Comparison of ENCODE assay signal across 8 cellular contexts in genomic region chr2:70190086-70190412, GRCh38. TPM values are rescaled to one million over a fixed set of nuclear protein-coding genes. Genes with fewer than 3 reads are reported as not detected.
DNase-seq lines count a peak whose midpoint lies in the region; ATAC-seq and TF ChIP-seq lines count a peak whose summit lies in the region.

No MANE protein-coding gene starts in this region.

- no peak overlapping the region for H3K4ac ChIP-seq in mesenchymal stem cell (ENCODE audit: low read depth in 1 of 2, low read length in 2 of 2)

- no peak overlapping the region for H2BK12ac ChIP-seq in mesenchymal stem cell (ENCODE audit: low read length in 2 of 2)

- TF ChIP-seq EP300 in SK-N-SH (IDR thresholded peaks at IDR 0.05; ENCODE audit: borderline replicate concordance in 1 of 2, low read depth in 1 of 2, low read length in 1 of 2): no peak

- H2AFZ ChIP-seq in SK-N-SH (ENCODE audit: low read depth) (peak overlapping the region; percentile 82), mesenchymal stem cell (ENCODE audit: low read depth, low read length) (no peak overlapping the region)

- H3K4me1 ChIP-seq in SK-N-SH (ENCODE audit: control insufficient read depth in 1 of 2, insufficient read depth in 2 of 2, low read depth in 1 of 2, low read length in 1 of 2): no peaks in the 10 kb centered on the region
- H3K4me1 ChIP-seq in mesenchymal stem cell (ENCODE audit: control insufficient read depth, insufficient read depth, low read depth, low read length): peaks cover 1% of the 10 kb centered on the region
- peaks cover 0 to 13% (median 4%) of the 10 kb centered on the region in 5 donors for H3K4me1 ChIP-seq in subcutaneous abdominal adipose tissue (ENCODE audit: control insufficient read depth in 5 of 5, insufficient read depth in 5 of 5, low read length in 5 of 5)

- H2AK5ac ChIP-seq in mesenchymal stem cell (ENCODE audit: low read length, severe bottlenecking): no peak overlapping the region

- H3K36me3 ChIP-seq in SK-N-SH (replicated peaks in 1 of 2; ENCODE audit: control insufficient read depth in 1 of 2, insufficient read depth in 2 of 2, low read length in 1 of 2): peaks cover 0 to 6% of the 10 kb centered on the region in 2 experiments
- H3K36me3 ChIP-seq in mesenchymal stem cell (ENCODE audit: control insufficient read depth in 1 of 2, insufficient read depth in 2 of 2, low read depth in 1 of 2, low read length in 2 of 2): no peaks in the 10 kb centered on the region
- H3K36me3 ChIP-seq in subcutaneous abdominal adipose tissue (ENCODE audit: control insufficient read depth in 5 of 5, insufficient read depth in 5 of 5, low read length in 5 of 5): no peaks in the 10 kb centered on the region

- CTCF ChIA-PET in SK-N-SH (lab: Yijun Ruan, JAX): no interaction called here

- H3K27me3 ChIP-seq in SK-N-SH (ENCODE audit: insufficient read depth) (no peaks in the 10 kb centered on the region), mesenchymal stem cell (ENCODE audit: control insufficient read depth in 1 of 2, insufficient read depth in 1 of 2, low read length in 2 of 2) (no peaks in the 10 kb centered on the region), subcutaneous abdominal adipose tissue (ENCODE audit: control insufficient read depth in 5 of 5, insufficient read depth in 4 of 5, low read length in 5 of 5) (no peaks in the 10 kb centered on the region)

- H3K14ac ChIP-seq in mesenchymal stem cell (ENCODE audit: low read length in 2 of 2): no peak overlapping the region

- H3K4me2 ChIP-seq in SK-N-SH: peak overlapping the region; percentile 76
- peak overlapping the region; percentile 66 for H3K4me2 ChIP-seq in mesenchymal stem cell (ENCODE audit: low read length, poor library complexity, severe bottlenecking)

- H3K79me1 ChIP-seq in mesenchymal stem cell (replicated peaks; ENCODE audit: low read length, poor library complexity, severe bottlenecking): peaks cover 2% of the 10 kb centered on the region

- H2BK120ac ChIP-seq in mesenchymal stem cell (ENCODE audit: low read depth, low read length): no peak overlapping the region

- no peak for TF ChIP-seq CTCF in SK-N-SH (IDR thresholded peaks at IDR 0.05)

- DNase-seq in AG08396 (ENCODE audit: low spot score) (peak; percentile 10), SK-N-SH (peak; percentile 40), mesenchymal stem cell (no peak), mesenteric fat pad (ENCODE audit: low spot score) (no peak)

- no peak overlapping the region for H2BK15ac ChIP-seq in mesenchymal stem cell (ENCODE audit: low read depth, poor library complexity, severe bottlenecking)

- WGBS in SK-N-SH (ENCODE audit: low lambda C conversion rate): 2% methylated on average over 8 of the region's 8 CpGs
- WGBS in mesenchymal stem cell: 0% methylated on average over 5 of the region's 8 CpGs

- H3K9ac ChIP-seq in SK-N-SH (peak overlapping the region; percentile 96), mesenchymal stem cell (ENCODE audit: low read length) (peak overlapping the region; percentile 99), subcutaneous abdominal adipose tissue (ENCODE audit: low read length in 5 of 5) (peak overlapping the region; percentile 57 to 93 (median 86))

- H3K4me3 ChIP-seq in SK-N-SH (ENCODE audit: low read depth in 2 of 2, low read length in 1 of 2) (peak overlapping the region; percentile 79 to 93), mesenchymal stem cell (ENCODE audit: insufficient read depth in 1 of 2, low read depth in 1 of 2, low read length in 2 of 2) (peak overlapping the region; percentile 81 to 100), subcutaneous abdominal adipose tissue (ENCODE audit: low read depth in 1 of 5, low read length in 5 of 5) (peak overlapping the region; percentile 64 to 97 (median 92))

- peak overlapping the region; percentile 87 to 96 for H3K27ac ChIP-seq in SK-N-SH (ENCODE audit: low read depth in 2 of 2, low read length in 1 of 2)
- peak overlapping the region; percentile 92 for H3K27ac ChIP-seq in cingulate gyrus (ENCODE audit: low read depth, low read length)
- peak overlapping the region; percentile 70 for H3K27ac ChIP-seq in mesenchymal stem cell (ENCODE audit: low read length, poor library complexity, severe bottlenecking)
- H3K27ac ChIP-seq in subcutaneous abdominal adipose tissue (ENCODE audit: low read depth, low read length): peak overlapping the region; percentile 94

- no peaks in the 10 kb centered on the region for H3K9me3 ChIP-seq in SK-N-SH
- no peaks in the 10 kb centered on the region for H3K9me3 ChIP-seq in mesenchymal stem cell (ENCODE audit: control insufficient read depth, low read length)
- no peaks in the 10 kb centered on the region for H3K9me3 ChIP-seq in subcutaneous abdominal adipose tissue (ENCODE audit: control insufficient read depth in 5 of 5, low read length in 5 of 5)

- POLR2A ChIA-PET in SK-N-SH (lab: Yijun Ruan, JAX): interaction anchor here (1.9 to 2.2 kb wide), 2 partner anchors 66 to 103 kb away, joined by 9 to 12 read pairs; partner anchors contain the start of gene SNRPG

- no peak for TF ChIP-seq RAD21 in SK-N-SH (IDR thresholded peaks at IDR 0.05; ENCODE audit: low read length)

- H3K18ac ChIP-seq in mesenchymal stem cell (ENCODE audit: low read depth in 1 of 2, low read length in 2 of 2): peak overlapping the region; percentile 67 to 88

- H2BK5ac ChIP-seq in mesenchymal stem cell (ENCODE audit: low read depth, low read length, poor library complexity, severe bottlenecking): no peak overlapping the region

- peaks cover 20% of the 10 kb centered on the region; the same call in 1 of the 2 replicates for H3K79me2 ChIP-seq in SK-N-SH (ENCODE audit: insufficient read depth)

- H4K91ac ChIP-seq in mesenchymal stem cell (ENCODE audit: low read length): no peak overlapping the region

- H4K20me1 ChIP-seq in SK-N-SH (ENCODE audit: insufficient read depth): no peaks in the 10 kb centered on the region

- no peak overlapping the region for H4K8ac ChIP-seq in mesenchymal stem cell (ENCODE audit: low read length)

- H3K23ac ChIP-seq in mesenchymal stem cell (ENCODE audit: low read length in 2 of 2): no peak overlapping the region

- ATAC-seq in GM18520 (IDR thresholded peaks at IDR 0.05; ENCODE audit: unreplicated experiment) (peak; percentile 10), HG03064 (IDR thresholded peaks at IDR 0.05; ENCODE audit: low read depth, unreplicated experiment) (peak; percentile 21)

- H3K9me2 ChIP-seq in SK-N-SH: no peaks in the 10 kb centered on the region

- peaks cover 26% of the 10 kb centered on the region for H3F3A ChIP-seq in SK-N-SH (replicated peaks; ENCODE audit: insufficient read depth)

TF ChIP-seq in SK-N-SH, 30 proteins besides CTCF, POLR2A, EP300 and RAD21:
- no peak for TF ChIP-seq FOSL2 (IDR thresholded peaks at IDR 0.05; ENCODE audit: borderline replicate concordance, low read depth)
- TF ChIP-seq, protein P1, sequence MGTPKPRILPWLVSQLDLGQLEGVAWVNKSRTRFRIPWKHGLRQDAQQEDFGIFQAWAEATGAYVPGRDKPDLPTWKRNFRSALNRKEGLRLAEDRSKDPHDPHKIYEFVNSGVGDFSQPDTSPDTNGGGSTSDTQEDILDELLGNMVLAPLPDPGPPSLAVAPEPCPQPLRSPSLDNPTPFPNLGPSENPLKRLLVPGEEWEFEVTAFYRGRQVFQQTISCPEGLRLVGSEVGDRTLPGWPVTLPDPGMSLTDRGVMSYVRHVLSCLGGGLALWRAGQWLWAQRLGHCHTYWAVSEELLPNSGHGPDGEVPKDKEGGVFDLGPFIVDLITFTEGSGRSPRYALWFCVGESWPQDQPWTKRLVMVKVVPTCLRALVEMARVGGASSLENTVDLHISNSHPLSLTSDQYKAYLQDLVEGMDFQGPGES (IDR thresholded peaks at IDR 0.05; ENCODE audit: low read depth, low read length): no peak
- no peak for TF ChIP-seq CHD2 (IDR thresholded peaks at IDR 0.05; ENCODE audit: low read length, partially characterized antibody)
- TF ChIP-seq, protein P2, sequence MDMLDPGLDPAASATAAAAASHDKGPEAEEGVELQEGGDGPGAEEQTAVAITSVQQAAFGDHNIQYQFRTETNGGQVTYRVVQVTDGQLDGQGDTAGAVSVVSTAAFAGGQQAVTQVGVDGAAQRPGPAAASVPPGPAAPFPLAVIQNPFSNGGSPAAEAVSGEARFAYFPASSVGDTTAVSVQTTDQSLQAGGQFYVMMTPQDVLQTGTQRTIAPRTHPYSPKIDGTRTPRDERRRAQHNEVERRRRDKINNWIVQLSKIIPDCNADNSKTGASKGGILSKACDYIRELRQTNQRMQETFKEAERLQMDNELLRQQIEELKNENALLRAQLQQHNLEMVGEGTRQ (IDR thresholded peaks at IDR 0.05; ENCODE audit: borderline replicate concordance, low read depth, low read length): no peak
- no peak for TF ChIP-seq JUND (IDR thresholded peaks at IDR 0.05)
- TF ChIP-seq EZH2phosphoT487 (IDR thresholded peaks at IDR 0.05; ENCODE audit: borderline replicate concordance, low read depth): no peak
- no peak for TF ChIP-seq YY1 (IDR thresholded peaks at IDR 0.05; ENCODE audit: low read depth)
- no peak for TF ChIP-seq PBX3 (IDR thresholded peaks at IDR 0.05)

RNA-seq across cellular contexts. Expression of gene C2orf42, which starts 0.8 kb away (rescaled TPM):
- polyA plus RNA-seq in SK-N-SH (2012; rRNA removed): 5.1 and 6.8 TPM in 2 replicates
- polyA plus RNA-seq in SK-N-SH (2012; cell fraction: cytosol; rRNA removed): 5.1 and 7.2 TPM in 2 replicates
- polyA plus RNA-seq in SK-N-SH (2012; cell fraction: nucleus; rRNA removed): 7.8 and 10.7 TPM in 2 replicates
- polyA plus RNA-seq in mesenchymal stem cell (2013, experiment 1 of 2): 4.7 TPM
- 5.5 TPM for polyA plus RNA-seq in mesenchymal stem cell (2013, experiment 2 of 2)
- 10.9 TPM for total RNA-seq in mesenteric fat pad

RNA-seq across cellular contexts. Expression of gene TIA1, which starts 58.4 kb away (rescaled TPM):
- polyA plus RNA-seq in SK-N-SH (2012; rRNA removed): 77.7 and 98.0 TPM in 2 replicates
- 45.2 and 48.0 TPM in 2 replicates for polyA plus RNA-seq in SK-N-SH (2012; cell fraction: cytosol; rRNA removed)
- 384 and 536 TPM in 2 replicates for polyA plus RNA-seq in SK-N-SH (2012; cell fraction: nucleus; rRNA removed)
- polyA plus RNA-seq in mesenchymal stem cell (2013, experiment 1 of 2): 35.6 TPM
- polyA plus RNA-seq in mesenchymal stem cell (2013, experiment 2 of 2): 38.6 TPM
- 57.1 TPM for total RNA-seq in mesenteric fat pad

Comparison
In these comparisons a context has a peak if more than half of its experiments do, and no peak if none do; other contexts are left out.
1. DNase-seq: peak in AG08396 (single experiment) and SK-N-SH (single experiment); none in mesenchymal stem cell (single experiment) and mesenteric fat pad (single experiment).
2. Peak in every context shown above with its lines, with median percentiles within 50 percentile points of each other: H3K27ac ChIP-seq, H3K4me3 ChIP-seq and H3K9ac ChIP-seq.